16 cellular contexts compared by ENCODE assay signal in genomic region chr10:46092523-46093195, GRCh38. TPM values are rescaled to one million over a fixed set of nuclear protein-coding genes. Genes with fewer than 3 reads are reported as not detected.
DNase-seq lines count a peak whose midpoint lies in the region; ATAC-seq and TF ChIP-seq lines count a peak whose summit lies in the region.
"Had no signal": no experiment of that assay in that cellular context is flagged by ENCODE, and none has a peak within 500 bp of the region (broad histone marks: within the 10 kb centered on the region; RNA-seq: fewer than 3 reads in every experiment).

No MANE protein-coding gene starts in this region.

- H3K4me3 ChIP-seq in testis = no peak overlapping the region

- CTCF ChIA-PET in activated B cell treated with CpG ODN at 0.5 μM for 24 hours (lab: Charles Lee) = no interaction called here
- CTCF ChIA-PET in activated CD4-positive, alpha-beta memory T cell treated with anti-CD3 and anti-CD28 coated beads for 36 hours (lab: Charles Lee) = no interaction called here

- H3K4me1 Mint-ChIP-seq in activated B cell treated with CpG ODN at 0.5 μM for 24 hours (peaks cover 21% of the 10 kb centered on the region), natural killer cell (peaks cover 9 to 19% of the 10 kb centered on the region in 2 donors)
- peaks cover 5% of the 10 kb centered on the region for H3K4me1 Mint-ChIP-seq in activated CD4-positive, alpha-beta memory T cell treated with anti-CD3 and anti-CD28 coated beads for 36 hours (ENCODE audit: low read depth)

- TF ChIP-seq POLR2A in testis (IDR thresholded peaks at IDR 0.05) = no peak

- DNase-seq in activated CD4-positive, alpha-beta T cell treated with anti-CD3 and anti-CD28 coated beads for 48 hours = peak; percentile 20
- DNase-seq in activated CD4-positive, alpha-beta T cell treated with anti-CD3 and anti-CD28 coated beads, Interleukin-2, amount 50 U/mL, for 4 hours = no peak
- DNase-seq in KBM-7 = peak; percentile 91
- no peak for DNase-seq in activated B cell treated with CpG ODN at 0.5 μM for 24 hours
- no peak for DNase-seq in natural killer cell
- no peak for DNase-seq in activated CD4-positive, alpha-beta memory T cell treated with anti-CD3 and anti-CD28 coated beads for 36 hours
- no peak for DNase-seq in testis
- DNase-seq: HFFc6, left ventricle myocardium superior, NCI-H1694 treated with DMSO at 0.1 percent for 48 hours had no signal

- H3K27me3 Mint-ChIP-seq in activated B cell treated with CpG ODN at 0.5 μM for 24 hours (no peaks in the 10 kb centered on the region), natural killer cell (ENCODE audit: low read depth in 2 of 2) (no peaks in the 10 kb centered on the region)
- no peaks in the 10 kb centered on the region for H3K27me3 Mint-ChIP-seq in activated CD4-positive, alpha-beta memory T cell treated with anti-CD3 and anti-CD28 coated beads for 36 hours

- H3K4me1 ChIP-seq in testis = peaks cover 31% of the 10 kb centered on the region

- H3K9me3 Mint-ChIP-seq in activated B cell treated with CpG ODN at 0.5 μM for 24 hours (no peaks in the 10 kb centered on the region), natural killer cell (no peaks in the 10 kb centered on the region)
- H3K9me3 Mint-ChIP-seq in activated CD4-positive, alpha-beta memory T cell treated with anti-CD3 and anti-CD28 coated beads for 36 hours = no peaks in the 10 kb centered on the region
- H3K9me3 Mint-ChIP-seq: activated naive CD4-positive, alpha-beta T cell treated with anti-CD3 and anti-CD28 coated beads, Interleukin-2, amount 50 U/mL, for 72 hours; HFFc6 had no signal

- TF ChIP-seq CTCF in activated B cell treated with CpG ODN at 0.5 μM for 24 hours (IDR thresholded peaks at IDR 0.05) (no peak), natural killer cell (IDR thresholded peaks at IDR 0.05) (no peak), testis (IDR thresholded peaks at IDR 0.05) (no peak)

- in situ Hi-C loops in KBM-7 (cut with MboI; ENCODE audit: low pct_unique_long_range_greater_than_20kb, low sequenced_read_pairs) = no loop called here

- intact Hi-C loops in activated B cell treated with CpG ODN at 0.5 μM for 24 hours (cut with micrococcal nuclease) = no loop called here
- intact Hi-C loops in natural killer cell (cut with micrococcal nuclease) = no loop called here
- intact Hi-C loops in activated CD4-positive, alpha-beta memory T cell treated with anti-CD3 and anti-CD28 coated beads for 36 hours (cut with micrococcal nuclease) = loop anchor here (5.0 kb wide), 2 partner anchors 60 to 175 kb away; partner anchors contain the start of gene NCOA4
- intact Hi-C loops in testis (cut with DNase I; ENCODE audit: low total_unique reads) = no loop called here

- H3K36me3 ChIP-seq in testis (ENCODE audit: low read depth, missing control alignments) = no peaks in the 10 kb centered on the region
- H3K36me3 ChIP-seq: Peyer's patch had no signal

- H3K27me3 ChIP-seq in testis = no peaks in the 10 kb centered on the region
- H3K27me3 ChIP-seq: Peyer's patch had no signal

- peak; percentile 59 for ATAC-seq in activated B cell treated with CpG ODN at 0.5 μM for 24 hours (ENCODE audit: low read depth)
- peak in 2 of 3 donors; percentile 41 to 45 for ATAC-seq in natural killer cell
- ATAC-seq in GM21390 (IDR thresholded peaks at IDR 0.05; ENCODE audit: unreplicated experiment) = no peak
- ATAC-seq: left ventricle myocardium superior had no signal

- H3K4me3 Mint-ChIP-seq in activated B cell treated with CpG ODN at 0.5 μM for 24 hours = no peak overlapping the region
- no peak overlapping the region for H3K4me3 Mint-ChIP-seq in natural killer cell
- H3K4me3 Mint-ChIP-seq in activated CD4-positive, alpha-beta memory T cell treated with anti-CD3 and anti-CD28 coated beads for 36 hours = no peak overlapping the region
- H3K4me3 Mint-ChIP-seq: HFFc6 had no signal

- H3K27ac Mint-ChIP-seq in activated B cell treated with CpG ODN at 0.5 μM for 24 hours = no peak overlapping the region
- no peak overlapping the region for H3K27ac Mint-ChIP-seq in natural killer cell
- H3K27ac Mint-ChIP-seq in activated CD4-positive, alpha-beta memory T cell treated with anti-CD3 and anti-CD28 coated beads for 36 hours = no peak overlapping the region
- H3K27ac Mint-ChIP-seq: activated naive CD4-positive, alpha-beta T cell treated with anti-CD3 and anti-CD28 coated beads, Interleukin-2, amount 50 U/mL, for 72 hours; HFFc6 had no signal

- H3K27ac ChIP-seq in testis = no peak overlapping the region

- no peaks in the 10 kb centered on the region for H3K9me3 ChIP-seq in testis
- H3K9me3 ChIP-seq: Peyer's patch had no signal

- no peaks in the 10 kb centered on the region for H3K36me3 Mint-ChIP-seq in activated B cell treated with CpG ODN at 0.5 μM for 24 hours (ENCODE audit: low read depth)
- no peaks in the 10 kb centered on the region for H3K36me3 Mint-ChIP-seq in natural killer cell
- no peaks in the 10 kb centered on the region for H3K36me3 Mint-ChIP-seq in activated CD4-positive, alpha-beta memory T cell treated with anti-CD3 and anti-CD28 coated beads for 36 hours
- H3K36me3 Mint-ChIP-seq: activated naive CD4-positive, alpha-beta T cell treated with anti-CD3 and anti-CD28 coated beads, Interleukin-2, amount 50 U/mL, for 72 hours had no signal

- WGBS in testis, 2 donors = 46 to 67% methylated on average over 4 to 5 of the region's 5 CpGs

- POLR2A ChIA-PET in activated B cell treated with CpG ODN at 0.5 μM for 24 hours (lab: Charles Lee) = no interaction called here
- POLR2A ChIA-PET in activated CD4-positive, alpha-beta memory T cell treated with anti-CD3 and anti-CD28 coated beads for 36 hours (lab: Charles Lee) = no interaction called here

RNA-seq across cellular contexts. Expression of gene MSMB, which starts 46.6 kb away (rescaled TPM):
- total RNA-seq in activated B cell treated with CpG ODN at 0.5 μM for 24 hours (not detected in 2 replicates), natural killer cell (not detected), testis (1 to 10 TPM in 1 of 2 donors, not detected in 1; 1.4 TPM)
- total RNA-seq in activated CD4-positive, alpha-beta memory T cell treated with anti-CD3 and anti-CD28 coated beads for 36 hours = not detected
- 11.6 TPM for polyA plus RNA-seq in testis (ENCODE audit: insufficient read depth, low read depth, low replicate concordance)
- total RNA-seq: activated naive CD4-positive, alpha-beta T cell treated with anti-CD3 and anti-CD28 coated beads, Interleukin-2, amount 50 U/mL, for 72 hours; dermis microvascular lymphatic vessel endothelial cell; glomerular endothelial cell; left ventricle myocardium superior; Peyer's patch; urinary bladder had no signal

Comparison
In these comparisons a context has a peak if more than half of its experiments do, and no peak if none do; other contexts are left out.
1. DNase-seq: peak in activated CD4-positive, alpha-beta T cell treated with anti-CD3 and anti-CD28 coated beads for 48 hours (single experiment) and KBM-7 (single experiment); none in activated CD4-positive, alpha-beta T cell treated with anti-CD3 and anti-CD28 coated beads, Interleukin-2, amount 50 U/mL, for 4 hours (0 of 2), activated B cell treated with CpG ODN at 0.5 μM for 24 hours (single experiment), natural killer cell (single experiment), activated CD4-positive, alpha-beta memory T cell treated with anti-CD3 and anti-CD28 coated beads for 36 hours (single experiment) and testis (single experiment).